9 cellular contexts compared by ENCODE assay signal in the genomic region with DNA sequence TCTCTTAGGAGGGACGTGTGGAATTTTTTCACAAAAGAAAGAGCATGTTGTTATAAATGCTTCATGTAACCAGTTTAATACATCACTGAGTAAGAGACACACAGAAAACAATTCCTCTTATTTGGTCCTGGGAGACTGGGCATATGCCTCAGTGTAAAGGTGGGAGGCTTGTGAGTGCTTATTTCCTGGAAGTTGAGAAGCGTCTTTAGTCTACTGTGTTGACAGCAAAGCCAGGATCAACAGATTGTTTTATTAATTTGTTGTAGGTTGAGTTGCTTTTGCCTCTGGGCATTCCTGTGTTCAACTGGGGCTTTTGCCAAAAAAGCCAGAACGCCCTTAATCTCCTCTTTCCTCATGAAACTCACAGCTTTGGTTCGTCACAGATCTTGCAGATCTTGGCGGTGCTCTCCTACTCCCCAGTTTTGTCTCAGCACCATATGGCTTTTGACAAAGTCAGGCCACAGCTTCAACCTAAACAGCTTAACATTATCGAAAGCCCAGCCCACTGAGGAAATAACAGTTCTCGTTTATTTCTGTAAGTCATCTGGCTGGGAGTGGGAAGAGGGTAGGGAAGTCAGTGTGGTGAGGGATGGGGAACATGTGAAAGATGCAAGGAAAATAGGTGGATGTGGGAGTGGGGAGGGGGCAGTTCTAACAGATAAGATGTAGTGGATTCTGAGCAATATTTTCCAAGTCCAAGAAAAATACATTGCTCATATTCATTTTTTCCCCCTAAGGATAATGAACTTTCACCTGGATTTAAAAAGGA.
A peak's percentile ranks its signal among the peaks of the same experiment; 100 is the strongest.
DNase-seq lines count a peak whose midpoint lies in the region; ATAC-seq and TF ChIP-seq lines count a peak whose summit lies in the region.
"Had no signal": no experiment of that assay in that cellular context is flagged by ENCODE, and none has a peak within 500 bp of the region (broad histone marks: within the 10 kb centered on the region; RNA-seq: fewer than 3 reads in every experiment).

No MANE protein-coding gene starts in this region.

- 22% methylated on average over 7 of the region's 7 CpGs for WGBS in smooth muscle cell (ENCODE audit: low lambda C conversion rate)

- no peaks in the 10 kb centered on the region for H4K20me1 ChIP-seq in smooth muscle cell (ENCODE audit: low read depth)

- TF ChIP-seq CTCF in HFF-Myc (IDR thresholded peaks at IDR 0.05; ENCODE audit: low read depth, low read length, missing control alignments) (no peak), right atrium auricular region (IDR thresholded peaks at IDR 0.05) (no peak), smooth muscle cell (IDR thresholded peaks at IDR 0.05; ENCODE audit: borderline replicate concordance, insufficient read depth, poor library complexity, severe bottlenecking) (no peak)

- peak overlapping the region; percentile 81 for H3K9ac ChIP-seq in smooth muscle cell (ENCODE audit: low read depth)

- H3K4me3 ChIP-seq in HFF-Myc (replicated peaks; ENCODE audit: low read depth, low read length) (no peak overlapping the region), right atrium auricular region (no peak overlapping the region), smooth muscle cell (no peak overlapping the region)

- H3K36me3 ChIP-seq in right atrium auricular region = no peaks in the 10 kb centered on the region
- H3K36me3 ChIP-seq in smooth muscle cell (ENCODE audit: low read depth) = no peaks in the 10 kb centered on the region

- no peaks in the 10 kb centered on the region for H3K27me3 ChIP-seq in right atrium auricular region
- H3K27me3 ChIP-seq in smooth muscle cell (ENCODE audit: low read depth) = no peaks in the 10 kb centered on the region

- H3K4me2 ChIP-seq in smooth muscle cell = peak overlapping the region; percentile 47

- no peak for ATAC-seq in HG03175 (IDR thresholded peaks at IDR 0.05; ENCODE audit: unreplicated experiment)

- H2AFZ ChIP-seq in smooth muscle cell (ENCODE audit: low read depth) = no peak overlapping the region

- H3K27ac ChIP-seq in right atrium auricular region = peak overlapping the region; percentile 3 to 50
- peak overlapping the region; percentile 90 for H3K27ac ChIP-seq in smooth muscle cell (ENCODE audit: low read depth)

- H3K79me2 ChIP-seq in smooth muscle cell (ENCODE audit: low read depth) = no peaks in the 10 kb centered on the region

- H3K9me3 ChIP-seq in right atrium auricular region (peaks cover 0 to under 1% of the 10 kb centered on the region in 2 donors), smooth muscle cell (replicated peaks; ENCODE audit: low read depth) (no peaks in the 10 kb centered on the region)

- DNase-seq in HFF-Myc (ENCODE audit: extremely low read depth, low read depth) (peak; percentile 90), astrocyte of the hippocampus (ENCODE audit: low read depth, low spot score) (peak; percentile 84), right atrium auricular region (ENCODE audit: low spot score) (no peak), smooth muscle cell (lab: John Stamatoyannopoulos, UW; ENCODE audit: unreplicated experiment) (peak; percentile 10), NCI-H187 treated with DMSO at 0.1 percent for 48 hours (lab: John Stamatoyannopoulos, UW) (no peak), SK-N-DZ (ENCODE audit: low spot score) (no peak)
- DNase-seq: DND-41, H9 had no signal

- H3F3A ChIP-seq in smooth muscle cell (ENCODE audit: low read depth) = peaks cover 15% of the 10 kb centered on the region

- H3K4me1 ChIP-seq in right atrium auricular region (no peaks in the 10 kb centered on the region), smooth muscle cell (ENCODE audit: low read depth) (peaks cover 24% of the 10 kb centered on the region)

Comparison
In these comparisons a context has a peak if more than half of its experiments do, and no peak if none do; other contexts are left out.
1. DNase-seq: peak in HFF-Myc (single experiment), astrocyte of the hippocampus (single experiment) and smooth muscle cell (single experiment); none in right atrium auricular region (single experiment), NCI-H187 treated with DMSO at 0.1 percent for 48 hours (single experiment) and SK-N-DZ (single experiment).